In genomic region chr16:27108826-27109665, GRCh38 we compare ENCODE assay signal across 8 cellular contexts. TPM values are rescaled to one million over a fixed set of nuclear protein-coding genes. Genes with fewer than 3 reads are reported as not detected.
DNase-seq lines count a peak whose midpoint lies in the region; ATAC-seq and TF ChIP-seq lines count a peak whose summit lies in the region.

No MANE protein-coding gene starts in this region.

- no peak for DNase-seq in Jurkat, Clone E6-1 (ENCODE audit: low read depth, low spot score)
- DNase-seq in neural crest cell (ENCODE audit: low read depth, low spot score) = no peak
- no peak for DNase-seq in stimulated activated CD8-positive, alpha-beta memory T cell treated with anti-CD3 and anti-CD28 coated beads, Interleukin-4, amount 100 ng/mL, for 48 hours
- no peak for DNase-seq in GM20000 (ENCODE audit: low spot score)
- no peak for DNase-seq in NCI-H82 treated with DMSO at 0.1 percent for 48 hours (lab: John Stamatoyannopoulos, UW; ENCODE audit: unreplicated experiment)

- H3K4me1 Mint-ChIP-seq in dendritic cell treated with granulocyte-macrophage colony-stimulating factor and Interleukin-4, amounts not matched to agents 40 ng/mL and 50 ng/mL, for 4 days (ENCODE audit: low read depth) = peaks cover 17% of the 10 kb centered on the region
- peaks cover 6% of the 10 kb centered on the region for H3K4me1 Mint-ChIP-seq in neural crest cell

- peaks cover 9 to 42% (median 39%) of the 10 kb centered on the region in 10 experiments for H3K4me1 ChIP-seq in BLaER1 treated with 17β-estradiol and CSF1 and Interleukin-3, amounts not matched to agents 10 nM and 100 nM

- H3K27me3 Mint-ChIP-seq in dendritic cell treated with granulocyte-macrophage colony-stimulating factor and Interleukin-4, amounts not matched to agents 40 ng/mL and 50 ng/mL, for 4 days = peaks cover 32% of the 10 kb centered on the region
- no peaks in the 10 kb centered on the region for H3K27me3 Mint-ChIP-seq in neural crest cell (ENCODE audit: low read depth)

- peaks cover 0 to 12% (median under 1%) of the 10 kb centered on the region in 11 experiments; a peak in 5 of 22 replicates for H3K9me3 ChIP-seq in BLaER1 treated with 17β-estradiol and CSF1 and Interleukin-3, amounts not matched to agents 10 nM and 100 nM (replicated peaks in 1 of 11)

- TF ChIP-seq CTCF in neural crest cell (conservative IDR thresholded peaks at IDR 0.05) (no peak), GM20000 (IDR thresholded peaks at IDR 0.05; ENCODE audit: extremely low read depth, missing control alignments) (no peak)

- H3K4me2 ChIP-seq in BLaER1 treated with 17β-estradiol and CSF1 and Interleukin-3, amounts not matched to agents 10 nM and 100 nM = peak overlapping the region; percentile 69 to 96 (median 87)

- H3K4me3 Mint-ChIP-seq in dendritic cell treated with granulocyte-macrophage colony-stimulating factor and Interleukin-4, amounts not matched to agents 40 ng/mL and 50 ng/mL, for 4 days = peak overlapping the region; percentile 57
- peak overlapping the region; percentile 74 for H3K4me3 Mint-ChIP-seq in neural crest cell

- H3K36me3 ChIP-seq in BLaER1 treated with 17β-estradiol and CSF1 and Interleukin-3, amounts not matched to agents 10 nM and 100 nM = no peaks in the 10 kb centered on the region

- H3K27ac ChIP-seq in BLaER1 treated with 17β-estradiol and CSF1 and Interleukin-3, amounts not matched to agents 10 nM and 100 nM = peak overlapping the region in 6 of 11 experiments; percentile 54 to 82 (median 72); a peak in 8 of 22 replicates

- no peaks in the 10 kb centered on the region for H3K36me3 Mint-ChIP-seq in dendritic cell treated with granulocyte-macrophage colony-stimulating factor and Interleukin-4, amounts not matched to agents 40 ng/mL and 50 ng/mL, for 4 days (ENCODE audit: low read depth)
- H3K36me3 Mint-ChIP-seq in neural crest cell (ENCODE audit: low read depth) = no peaks in the 10 kb centered on the region

- H3K27me3 ChIP-seq in BLaER1 treated with 17β-estradiol and CSF1 and Interleukin-3, amounts not matched to agents 10 nM and 100 nM = no peaks in the 10 kb centered on the region

- no peak for ATAC-seq in HG03175 (IDR thresholded peaks at IDR 0.05; ENCODE audit: unreplicated experiment)

- no peaks in the 10 kb centered on the region for H4K20me1 ChIP-seq in BLaER1 treated with 17β-estradiol and CSF1 and Interleukin-3, amounts not matched to agents 10 nM and 100 nM

- H3K4me3 ChIP-seq in BLaER1 treated with 17β-estradiol and CSF1 and Interleukin-3, amounts not matched to agents 10 nM and 100 nM = peak overlapping the region; percentile 49 to 68 (median 55); a peak in 19 of 20 replicates
- H3K4me3 ChIP-seq in Jurkat, Clone E6-1 (ENCODE audit: low read length) = peak overlapping the region; percentile 20; the same call in 1 of the 2 replicates

- intact Hi-C loops in dendritic cell treated with granulocyte-macrophage colony-stimulating factor and Interleukin-4, amounts not matched to agents 40 ng/mL and 50 ng/mL, for 4 days (cut with micrococcal nuclease) = loop anchor here (5.0 kb wide), 1 partner anchor 1272 kb away; no protein-coding TSS in a partner anchor

- H3K27ac Mint-ChIP-seq in dendritic cell treated with granulocyte-macrophage colony-stimulating factor and Interleukin-4, amounts not matched to agents 40 ng/mL and 50 ng/mL, for 4 days = no peak overlapping the region
- H3K27ac Mint-ChIP-seq in neural crest cell (ENCODE audit: unreplicated experiment) = peak overlapping the region; percentile 57

- no peaks in the 10 kb centered on the region for H3K9me3 Mint-ChIP-seq in dendritic cell treated with granulocyte-macrophage colony-stimulating factor and Interleukin-4, amounts not matched to agents 40 ng/mL and 50 ng/mL, for 4 days
- H3K9me3 Mint-ChIP-seq in neural crest cell = no peaks in the 10 kb centered on the region

- H3K9ac ChIP-seq in BLaER1 treated with 17β-estradiol and CSF1 and Interleukin-3, amounts not matched to agents 10 nM and 100 nM = peak overlapping the region in 10 of 11 experiments; percentile 51 to 80 (median 70); a peak in 18 of 22 replicates

RNA-seq across cellular contexts. Expression of gene C16orf82, which starts 42.3 kb away (rescaled TPM):
- polyA plus RNA-seq in Jurkat, Clone E6-1 (2012; ENCODE audit: insufficient read depth, insufficient read length) = not detected
- 1.2 and 1.4 TPM in 2 replicates for total RNA-seq in neural crest cell
